ENCODE assay signal across 20 cellular contexts in the genomic region with DNA sequence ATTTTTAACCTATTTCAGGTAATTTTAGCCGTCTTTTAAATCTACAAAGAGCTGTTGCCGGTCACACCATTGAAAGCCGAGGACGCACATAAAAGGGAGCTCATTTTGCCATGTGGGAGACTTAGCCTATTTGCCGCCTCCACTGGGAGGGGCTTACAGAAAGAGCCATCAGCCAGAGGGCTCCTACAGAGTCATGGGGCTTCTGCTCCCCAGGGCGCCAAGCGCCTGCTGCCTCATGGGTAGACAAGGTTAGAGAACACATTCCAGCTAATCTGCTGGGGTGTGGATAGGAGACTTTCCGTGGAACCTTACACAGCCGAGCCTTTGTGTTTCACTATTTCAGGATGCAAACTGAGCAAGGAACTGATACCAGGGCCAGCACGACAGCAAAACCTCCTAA. TPM values are rescaled to one million over a fixed set of nuclear protein-coding genes. Genes with fewer than 3 reads are reported as not detected.
DNase-seq lines count a peak whose midpoint lies in the region; ATAC-seq, FAIRE-seq and TF ChIP-seq lines count a peak whose summit lies in the region.
"Had no signal": no experiment of that assay in that cellular context is flagged by ENCODE, and none has a peak within 500 bp of the region (broad histone marks: within the 10 kb centered on the region; RNA-seq: fewer than 3 reads in every experiment).

No MANE protein-coding gene starts in this region.

- no peaks in the 10 kb centered on the region for H3K27me3 ChIP-seq in HepG2 (ENCODE audit: control insufficient read depth in 1 of 2, insufficient read depth in 2 of 2, low read length in 2 of 2)
- no peaks in the 10 kb centered on the region for H3K27me3 ChIP-seq in right lobe of liver
- no peaks in the 10 kb centered on the region for H3K27me3 ChIP-seq in heart left ventricle
- H3K27me3 ChIP-seq in mesendoderm (ENCODE audit: insufficient read depth, low read length, poor library complexity), result no peaks in the 10 kb centered on the region
- H3K27me3 ChIP-seq: MG63, SJSA1 had no signal

- H3K4ac ChIP-seq in mesendoderm (ENCODE audit: low read depth, low read length), result no peak overlapping the region

- ATAC-seq in HepG2 (no peak), right lobe of liver (no peak), heart left ventricle (peak; percentile 54 to 87 (median 70))
- ATAC-seq: GM12878 had no signal

- TF ChIP-seq CTCF in HepG2 (CRISPR knock-in tag; IDR thresholded peaks at IDR 0.05) (no peak), right lobe of liver (IDR thresholded peaks at IDR 0.05) (no peak), heart left ventricle (IDR thresholded peaks at IDR 0.05) (no peak), GM13976 (IDR thresholded peaks at IDR 0.05; ENCODE audit: borderline replicate concordance, control extremely low read depth, extremely low read depth, insufficient read depth, missing control alignments) (no peak)

- DNase-seq in HepG2 (ENCODE audit: low spot score) (no peak), right lobe of liver (no peak), heart left ventricle (peak in 2 of 5 donors; percentile 44 to 64), mesendoderm (peak; percentile 23), GM13976 (ENCODE audit: low spot score) (no peak), NCI-H774 (lab: John Stamatoyannopoulos, UW) (no peak), UCSD-AML1 (lab: John Stamatoyannopoulos, UW; ENCODE audit: unreplicated experiment) (no peak), GF-D8 (lab: John Stamatoyannopoulos, UW) (no peak)
- DNase-seq: 8988T, Caco-2, HCEC 1CT, Kasumi-1, MG63, NCI-H1048, NCI-H1436, NCI-H2029, NCI-H345, NCI-H524 treated with DMSO at 0.1 percent for 48 hours had no signal

- no peak overlapping the region for H3K18ac ChIP-seq in mesendoderm (ENCODE audit: low read length)

- H3K36me3 ChIP-seq in HepG2 (replicated peaks in 1 of 2; ENCODE audit: control insufficient read depth in 1 of 2, insufficient read depth in 2 of 2, low read length in 2 of 2) (peaks cover 21 to 51% of the 10 kb centered on the region in 2 experiments), right lobe of liver (peaks cover 0 to 27% (median 2%) of the 10 kb centered on the region in 4 donors), heart left ventricle (peaks cover 0 to 63% (median 36%) of the 10 kb centered on the region in 9 donors), mesendoderm (ENCODE audit: control insufficient read depth, insufficient read depth, low read length) (no peaks in the 10 kb centered on the region)
- H3K36me3 ChIP-seq: SJSA1 had no signal

- no peaks in the 10 kb centered on the region for H4K20me1 ChIP-seq in HepG2 (ENCODE audit: insufficient read depth, low read length)

- BruUV-seq in HepG2 (replicated peaks; lab: Mats Ljungman, UMichigan), result no TSS peak

- no peak overlapping the region for H3K23ac ChIP-seq in mesendoderm (ENCODE audit: low read length)

- no peak overlapping the region for H4K8ac ChIP-seq in mesendoderm (ENCODE audit: low read depth, low read length)

- H3K9ac ChIP-seq in HepG2 (ENCODE audit: insufficient read depth, low read depth, low read length) (no peak overlapping the region), mesendoderm (ENCODE audit: low read length) (no peak overlapping the region)

- in situ Hi-C loops in HepG2 (cut with HindIII; ENCODE audit: extremely low pct_ligation_motif_present, low pct_unique_long_range_greater_than_20kb), result no loop called here
- in situ Hi-C loops in GM13976 (cut with MboI; ENCODE audit: low sequenced_read_pairs, unreplicated experiment), result no loop called here

- no peak overlapping the region for H2AK5ac ChIP-seq in mesendoderm (ENCODE audit: low read length)

- no peak overlapping the region for H2BK5ac ChIP-seq in mesendoderm (ENCODE audit: low read length)

- H3K27ac ChIP-seq in HepG2 (ENCODE audit: extremely low read length, insufficient read depth, low read length) (no peak overlapping the region), right lobe of liver (no peak overlapping the region), heart left ventricle (peak overlapping the region in 6 of 12 donors; percentile 1 to 45 (median 16)), mesendoderm (ENCODE audit: low read depth, low read length) (no peak overlapping the region)
- H3K27ac ChIP-seq: SJSA1 had no signal

- CTCF ChIA-PET in HepG2 (lab: Yijun Ruan, JAX; ENCODE audit: low intra/inter-chr PET ratio, low total read pairs), result no interaction called here

- 98% methylated on average over 10 of the region's 10 CpGs for WGBS in HepG2 (ENCODE audit: low lambda C conversion rate)
- 97% methylated on average over 8 of the region's 10 CpGs for WGBS in right lobe of liver (ENCODE audit: insufficient coverage, low coverage, low lambda C conversion rate, missing lambda C conversion rate)
- WGBS in heart left ventricle, 4 donors, result 70 to 80% (median 76%) methylated on average over 10 of the region's 10 CpGs
- no CpG with 5 or more reads among the region's 10 CpGs for WGBS in mesendoderm (ENCODE audit: extremely low coverage, insufficient coverage, low lambda C conversion rate)

- no peaks in the 10 kb centered on the region for H3K79me2 ChIP-seq in HepG2 (ENCODE audit: insufficient read depth, low read length)
- peaks cover 4% of the 10 kb centered on the region for H3K79me2 ChIP-seq in mesendoderm (ENCODE audit: control insufficient read depth, insufficient read depth, low read length)

- no peak overlapping the region for H4K5ac ChIP-seq in mesendoderm (ENCODE audit: low read length)

- no peaks in the 10 kb centered on the region for H3K9me3 ChIP-seq in HepG2 (ENCODE audit: low read length)
- H3K9me3 ChIP-seq in right lobe of liver, result no peaks in the 10 kb centered on the region
- H3K9me3 ChIP-seq in heart left ventricle, result no peaks in the 10 kb centered on the region
- H3K9me3 ChIP-seq: Caco-2, MG63, SJSA1 had no signal

- H2BK120ac ChIP-seq in mesendoderm (ENCODE audit: low read depth, low read length), result no peak overlapping the region

- no peak for TF ChIP-seq RAD21 in HepG2 (CRISPR knock-in tag; IDR thresholded peaks at IDR 0.05)

- H3K4me2 ChIP-seq in HepG2 (ENCODE audit: low read depth, low read length) (no peak overlapping the region), mesendoderm (ENCODE audit: low read length) (no peak overlapping the region)

- H3K56ac ChIP-seq in mesendoderm (ENCODE audit: low read length), result no peak overlapping the region

- TF ChIP-seq EP300 in HepG2 (IDR thresholded peaks at IDR 0.05; ENCODE audit: low read depth in 2 of 2, low read length in 2 of 2) (no peak), HepG2 (CRISPR knock-in tag; IDR thresholded peaks at IDR 0.05; ENCODE audit: borderline replicate concordance) (no peak)

- no peak overlapping the region for H2BK15ac ChIP-seq in mesendoderm (replicated peaks; ENCODE audit: low read depth)

- H2AFZ ChIP-seq in HepG2 (ENCODE audit: low read length), result no peak overlapping the region

- POLR2A ChIA-PET in HepG2 (lab: Yijun Ruan, JAX), result interaction anchor here (2.3 kb wide), 1 partner anchor 12 kb away, joined by 9 read pairs; a partner anchor contains a TSS

- H3K79me1 ChIP-seq in mesendoderm (ENCODE audit: low read length), result peaks cover 11% of the 10 kb centered on the region

- intact Hi-C loops in HepG2 (cut with micrococcal nuclease; ENCODE audit: unreplicated experiment) (no loop called here), right lobe of liver (cut with DNase I) (no loop called here), heart left ventricle (cut with DNase I) (no loop called here)

- no peaks in the 10 kb centered on the region for H3K4me1 ChIP-seq in HepG2 (ENCODE audit: insufficient read depth, low read length)
- H3K4me1 ChIP-seq in right lobe of liver, result no peaks in the 10 kb centered on the region
- peaks cover 0 to 56% (median 18%) of the 10 kb centered on the region in 12 donors for H3K4me1 ChIP-seq in heart left ventricle
- H3K4me1 ChIP-seq in mesendoderm (ENCODE audit: control insufficient read depth, low read depth, low read length), result no peaks in the 10 kb centered on the region
- H3K4me1 ChIP-seq: Caco-2, SJSA1 had no signal

- FAIRE-seq in HepG2 (lab: Jason Lieb, UNC), result no peak
- FAIRE-seq: GM12878 had no signal

- TF ChIP-seq POLR2A in HepG2 (IDR thresholded peaks at IDR 0.05; ENCODE audit: insufficient read depth in 1 of 2, low read depth in 2 of 2, low read length in 2 of 2) (no peak), right lobe of liver (IDR thresholded peaks at IDR 0.05) (no peak), heart left ventricle (IDR thresholded peaks at IDR 0.05) (no peak)

- H3K4me3 ChIP-seq in HepG2 (replicated peaks in 1 of 3; ENCODE audit: insufficient read depth in 1 of 3, low read depth in 2 of 3, low read length in 3 of 3), result no peak overlapping the region
- no peak overlapping the region for H3K4me3 ChIP-seq in right lobe of liver
- no peak overlapping the region for H3K4me3 ChIP-seq in heart left ventricle
- H3K4me3 ChIP-seq in mesendoderm (ENCODE audit: low read length), result no peak overlapping the region
- H3K4me3 ChIP-seq: GM12878, MG63, SJSA1 had no signal

TF ChIP-seq in HepG2, 621 proteins besides CTCF, POLR2A, EP300 and RAD21 (continues in another document):
- TF ChIP-seq RBM22 (optimal IDR thresholded peaks at IDR 0.05; ENCODE audit: low read length), result no peak

RNA-seq across cellular contexts. Expression of a gene that starts 12.6 kb away (rescaled TPM):
- total RNA-seq in HepG2 (2016; rRNA removed; fragmentation: Illumina TruSeq; extraction: Trizol) (47.0 and 50.5 TPM in 2 replicates), right lobe of liver (10 to 100 TPM; 24.5 to 39.7 (median 28.6) TPM), heart left ventricle (100 to 1,000 TPM in 1 of 9 donors, 10 to 100 TPM in 8; 41.7 to 128 (median 66.6) TPM)
- total RNA-seq in HepG2 (2016; cell fraction: cytosol; rRNA removed; fragmentation: Illumina TruSeq; extraction: Trizol; ENCODE audit: low read depth), result 5.3 and 6.4 TPM in 2 replicates
- 44.0 and 57.6 TPM in 2 replicates for total RNA-seq in HepG2 (2016; cell fraction: insoluble cytoplasmic fraction; rRNA removed; fragmentation: Illumina TruSeq; extraction: Trizol)
- 23.6 and 27.0 TPM in 2 replicates for total RNA-seq in HepG2 (2016; cell fraction: membrane; rRNA removed; fragmentation: Illumina TruSeq; extraction: Trizol)
- 52.1 and 60.5 TPM in 2 replicates for total RNA-seq in HepG2 (2016; cell fraction: nucleus; rRNA removed; fragmentation: Illumina TruSeq; extraction: Trizol)
- polyA plus RNA-seq in HepG2 (2011; rRNA removed) (66.3 and 76.9 TPM in 2 replicates), heart left ventricle (10 to 100 TPM; 23.9 to 29.5 TPM)
- 40.5 and 52.8 TPM in 2 replicates for polyA plus RNA-seq in HepG2 (2011; cell fraction: cytosol; rRNA removed)
- 117 and 148 TPM in 2 replicates for polyA plus RNA-seq in HepG2 (2011; cell fraction: nucleus; rRNA removed)
- 58.6 and 62.1 TPM in 2 replicates for polyA plus RNA-seq in HepG2 (2012)
- 1.5 and 2.4 TPM in 2 replicates for polyA plus RNA-seq in HepG2 (2016; cell fraction: cytosol; fragmentation: Illumina TruSeq; extraction: Trizol; ENCODE audit: low read depth)
- polyA plus RNA-seq in HepG2 (2016; cell fraction: insoluble cytoplasmic fraction; fragmentation: Illumina TruSeq; extraction: Trizol; ENCODE audit: low read depth), result 41.2 and 44.9 TPM in 2 replicates
- 10.2 and 12.5 TPM in 2 replicates for polyA plus RNA-seq in HepG2 (2016; cell fraction: membrane; fragmentation: Illumina TruSeq; extraction: Trizol; ENCODE audit: low read depth)
- 134 and 146 TPM in 2 replicates for polyA plus RNA-seq in HepG2 (2016; cell fraction: nucleus; fragmentation: Illumina TruSeq; extraction: Trizol; ENCODE audit: insufficient read depth, low read depth)
- 20.0 and 41.6 TPM in 2 replicates for polyA minus RNA-seq in HepG2 (2011; rRNA and poly(A)+ RNA removed; ENCODE audit: low replicate concordance)
- 36.8 and 46.1 TPM in 2 replicates for polyA minus RNA-seq in HepG2 (2011; cell fraction: cytosol; rRNA and poly(A)+ RNA removed)
- polyA minus RNA-seq in HepG2 (2011; cell fraction: nucleus; rRNA and poly(A)+ RNA removed), result 78.9 and 107 TPM in 2 replicates
- polyA plus RNA-seq in mesendoderm (2013, experiment 1 of 2), result 26.7 TPM
- polyA plus RNA-seq in mesendoderm (2013, experiment 2 of 2), result 25.1 TPM

Comparison
In these comparisons a context has a peak if more than half of its experiments do, and no peak if none do; other contexts are left out.
1. ATAC-seq: peak in heart left ventricle (4 of 4); none in HepG2 (single experiment) and right lobe of liver (0 of 4).